15 cellular contexts compared by ENCODE assay signal in genomic region chr4:36209941-36210663, GRCh38. TPM values are rescaled to one million over a fixed set of nuclear protein-coding genes. Genes with fewer than 3 reads are reported as not detected.
DNase-seq lines count a peak whose midpoint lies in the region; ATAC-seq and TF ChIP-seq lines count a peak whose summit lies in the region.
"Had no signal": no experiment of that assay in that cellular context is flagged by ENCODE, and none has a peak within 500 bp of the region (broad histone marks: within the 10 kb centered on the region; RNA-seq: fewer than 3 reads in every experiment).

No MANE protein-coding gene starts in this region.

- H3K4me1 ChIP-seq in OCI-LY1 (ENCODE audit: insufficient read depth, low read length, severe bottlenecking) (peaks cover 50% of the 10 kb centered on the region), ascending aorta (no peaks in the 10 kb centered on the region), tibial nerve (peaks cover 0 to 19% (median 2%) of the 10 kb centered on the region in 4 donors)

- no peak overlapping the region for H3K9ac ChIP-seq in OCI-LY1 (ENCODE audit: low read length)
- H3K9ac ChIP-seq: GM23248 had no signal

- no peak overlapping the region for H2AFZ ChIP-seq in OCI-LY1 (ENCODE audit: low read length)
- H2AFZ ChIP-seq: GM23248 had no signal

- H3K9me3 ChIP-seq in OCI-LY1 (ENCODE audit: low read length), result no peaks in the 10 kb centered on the region
- no peaks in the 10 kb centered on the region for H3K9me3 ChIP-seq in ascending aorta
- H3K9me3 ChIP-seq in tibial nerve, result no peaks in the 10 kb centered on the region
- H3K9me3 ChIP-seq: neutrophil had no signal

- no peak overlapping the region; the same call in 1 of the 2 replicates for H3K4me2 ChIP-seq in OCI-LY1 (ENCODE audit: low read length)

- TF ChIP-seq CTCF in OCI-LY1 (IDR thresholded peaks at IDR 0.05; ENCODE audit: low read length) (no peak), ascending aorta (IDR thresholded peaks at IDR 0.05) (no peak), tibial nerve (IDR thresholded peaks at IDR 0.05) (no peak)

- ATAC-seq in GM18508 (IDR thresholded peaks at IDR 0.05; ENCODE audit: insufficient read depth, unreplicated experiment), result peak; percentile 40
- ATAC-seq in GM21529 (IDR thresholded peaks at IDR 0.05; ENCODE audit: unreplicated experiment), result peak; percentile 40
- ATAC-seq in HG03135 (IDR thresholded peaks at IDR 0.05; ENCODE audit: unreplicated experiment), result no peak
- ATAC-seq: left lobe of liver had no signal

- peaks cover 24% of the 10 kb centered on the region for H3K79me2 ChIP-seq in OCI-LY1 (ENCODE audit: insufficient read depth, low read length)

- peak; percentile 74 for DNase-seq in medulla oblongata (ENCODE audit: extremely low spot score)
- no peak for DNase-seq in NOMO-1 treated with DMSO at 0.1 percent for 48 hours (lab: John Stamatoyannopoulos, UW; ENCODE audit: unreplicated experiment)
- DNase-seq in ascending aorta (ENCODE audit: low spot score in 2 of 2), result no peak
- DNase-seq in tibial nerve (ENCODE audit: low spot score in 2 of 2), result no peak
- DNase-seq: activated gamma-delta T cell treated with Interleukin-2 at 50 U/mL for 16 hours, Calu3, GM23248, MV-4-11, NCI-H524 had no signal

- WGBS in tibial nerve, 2 donors, result 29 to 38% methylated on average over 7 of the region's 7 CpGs

- intact Hi-C loops in ascending aorta (cut with DNase I), result no loop called here

- H3F3A ChIP-seq in OCI-LY1 (ENCODE audit: insufficient read depth, low read length), result no peaks in the 10 kb centered on the region

- H3K4me3 ChIP-seq in OCI-LY1 (ENCODE audit: low read depth, low read length, poor library complexity, severe bottlenecking) (no peak overlapping the region), ascending aorta (no peak overlapping the region), tibial nerve (no peak overlapping the region)
- H3K4me3 ChIP-seq: GM23248 had no signal

- no peak for TF ChIP-seq POLR2A in tibial nerve (IDR thresholded peaks at IDR 0.05)

- H3K27ac ChIP-seq in OCI-LY1 (ENCODE audit: low read depth, low read length, poor library complexity, severe bottlenecking) (peak overlapping the region; percentile 5), ascending aorta (no peak overlapping the region), tibial nerve (no peak overlapping the region)
- H3K27ac ChIP-seq: GM23248 had no signal

- H3K27me3 ChIP-seq in OCI-LY1 (ENCODE audit: insufficient read depth, low read length) (no peaks in the 10 kb centered on the region), ascending aorta (no peaks in the 10 kb centered on the region), tibial nerve (no peaks in the 10 kb centered on the region)
- H3K27me3 ChIP-seq: neutrophil had no signal

- H3K36me3 ChIP-seq in OCI-LY1 (ENCODE audit: insufficient read depth, low read length), result peaks cover 71% of the 10 kb centered on the region
- H3K36me3 ChIP-seq in ascending aorta, result no peaks in the 10 kb centered on the region
- H3K36me3 ChIP-seq in tibial nerve, result no peaks in the 10 kb centered on the region

- no peak for TF ChIP-seq EP300 in tibial nerve (IDR thresholded peaks at IDR 0.05)

- H4K20me1 ChIP-seq in OCI-LY1 (ENCODE audit: insufficient read depth, low read length), result no peaks in the 10 kb centered on the region

- H3K9me2 ChIP-seq in OCI-LY1 (ENCODE audit: low read depth, low read length), result no peaks in the 10 kb centered on the region

RNA-seq across cellular contexts. Expression of gene ARAP2, which starts 34.2 kb away (rescaled TPM):
- total RNA-seq in ascending aorta, result 12.2 TPM
- total RNA-seq in tibial nerve, result 10 to 100 TPM; 12.4 to 65.6 (median 27.5) TPM
- total RNA-seq: GM23248 had no signal
